In genomic region chr16:30139895-30140481, GRCh38 we compare ENCODE assay signal across 12 cellular contexts. TPM values are rescaled to one million over a fixed set of nuclear protein-coding genes. Genes with fewer than 3 reads are reported as not detected.
DNase-seq lines count a peak whose midpoint lies in the region; ATAC-seq and TF ChIP-seq lines count a peak whose summit lies in the region.
"Had no signal": no experiment of that assay in that cellular context is flagged by ENCODE, and none has a peak within 500 bp of the region (broad histone marks: within the 10 kb centered on the region; RNA-seq: fewer than 3 reads in every experiment).

No MANE protein-coding gene starts in this region.

- ATAC-seq in left cardiac atrium: no peak

- H3K79me2 ChIP-seq in MM.1S (ENCODE audit: low read length): no peaks in the 10 kb centered on the region

- no peak for TF ChIP-seq RAD21 in liver (IDR thresholded peaks at IDR 0.05)

- no peaks in the 10 kb centered on the region for H3K9me2 ChIP-seq in MM.1S (replicated peaks; ENCODE audit: insufficient read depth, low read length)

- no peak overlapping the region for H3K4me2 ChIP-seq in MM.1S (ENCODE audit: low read depth, low read length)

- H3K4me3 ChIP-seq in MM.1S (ENCODE audit: low read length): no peak overlapping the region
- no peak overlapping the region for H3K4me3 ChIP-seq in liver (ENCODE audit: low read depth in 1 of 3, low read length in 3 of 3)
- H3K4me3 ChIP-seq: ovary had no signal

- H3K9me3 ChIP-seq in MM.1S (replicated peaks; ENCODE audit: insufficient read depth, low read length): no peaks in the 10 kb centered on the region
- no peaks in the 10 kb centered on the region for H3K9me3 ChIP-seq in liver (ENCODE audit: control insufficient read depth in 4 of 4, low read length in 3 of 4)
- H3K9me3 ChIP-seq: ovary had no signal

- no peaks in the 10 kb centered on the region for H4K20me1 ChIP-seq in MM.1S (ENCODE audit: insufficient read depth, low read length)

- no peak overlapping the region for H3K27ac ChIP-seq in MM.1S (ENCODE audit: low read length)
- no peak overlapping the region for H3K27ac ChIP-seq in liver (ENCODE audit: low read depth in 1 of 2, low read length in 2 of 2)
- H3K27ac ChIP-seq: ovary had no signal

- 54% methylated on average over 6 of the region's 6 CpGs for WGBS in liver

- peaks cover 4% of the 10 kb centered on the region; the same call in 1 of the 2 replicates for H3K4me1 ChIP-seq in MM.1S (ENCODE audit: low read length)
- H3K4me1 ChIP-seq in liver (ENCODE audit: control insufficient read depth in 4 of 4, insufficient read depth in 4 of 4, low read length in 3 of 4): no peaks in the 10 kb centered on the region

- H3K27me3 ChIP-seq in MM.1S (replicated peaks; ENCODE audit: insufficient read depth, low read length) (no peaks in the 10 kb centered on the region), liver (ENCODE audit: control insufficient read depth in 4 of 4, insufficient read depth in 4 of 4, low read length in 3 of 4) (no peaks in the 10 kb centered on the region)
- H3K27me3 ChIP-seq: ovary had no signal

- no peaks in the 10 kb centered on the region for H3K36me3 ChIP-seq in MM.1S (replicated peaks; ENCODE audit: insufficient read depth, low read length)
- no peaks in the 10 kb centered on the region for H3K36me3 ChIP-seq in liver (ENCODE audit: control insufficient read depth in 4 of 4, insufficient read depth in 3 of 4, low read depth in 1 of 4, low read length in 3 of 4)
- H3K36me3 ChIP-seq: ovary had no signal

- 0 out of 2 replicates have a peak overlapping the region, but pooled peaks have one; percentile 7 for H2AFZ ChIP-seq in MM.1S (ENCODE audit: low read length)

- H3K9ac ChIP-seq in MM.1S (ENCODE audit: low read length): no peak overlapping the region
- no peak overlapping the region for H3K9ac ChIP-seq in liver (ENCODE audit: low read depth in 1 of 2, low read length in 2 of 2)

- TF ChIP-seq CTCF in MM.1S (IDR thresholded peaks at IDR 0.05; ENCODE audit: low read length): no peak
- no peak for TF ChIP-seq CTCF in liver (IDR thresholded peaks at IDR 0.05; ENCODE audit: low read depth, low read length, missing input control)

- intact Hi-C loops in left cardiac atrium (cut with DNase I): no loop called here

- DNase-seq in NCI-H1092 treated with DMSO at 0.1 percent for 48 hours (lab: John Stamatoyannopoulos, UW) (peak; percentile 22), NCI-H1092 (lab: John Stamatoyannopoulos, UW) (no peak), MM.1S (no peak), SKM-1 treated with dmso at 0.1 percent for 144 hours (lab: John Stamatoyannopoulos, UW; ENCODE audit: unreplicated experiment) (peak; percentile 8), iPS-NIHi11 (ENCODE audit: low spot score) (no peak), AG08396 (ENCODE audit: low spot score) (no peak), left cardiac atrium (no peak)
- DNase-seq: activated B cell treated with CpG ODN at 0.5 μM for 24 hours, NCI-H2081, ovary had no signal

- H3F3A ChIP-seq in MM.1S (ENCODE audit: insufficient read depth, low read length): no peaks in the 10 kb centered on the region

TF ChIP-seq in liver, 16 proteins besides CTCF, POLR2A, EP300 and RAD21:
- peak; percentile 12 for TF ChIP-seq SP1 (IDR thresholded peaks at IDR 0.05)
- no peak for TF ChIP-seq ZBTB33 (IDR thresholded peaks at IDR 0.05)
- TF ChIP-seq ATF3 (IDR thresholded peaks at IDR 0.05): no peak
- TF ChIP-seq HNF4A (conservative IDR thresholded peaks at IDR 0.05): peak in 1 of 2 donors; percentile 19
- TF ChIP-seq EGR1 (IDR thresholded peaks at IDR 0.05; ENCODE audit: low read depth in 2 of 2): no peak
- no peak for TF ChIP-seq FOXA1 (IDR thresholded peaks at IDR 0.05)
- no peak for TF ChIP-seq YY1 (IDR thresholded peaks at IDR 0.05)
- no peak for TF ChIP-seq RXRA (IDR thresholded peaks at IDR 0.05)
- no peak for TF ChIP-seq HNF4G (IDR thresholded peaks at IDR 0.05)
- TF ChIP-seq NR2F2 (IDR thresholded peaks at IDR 0.05): no peak
- no peak for TF ChIP-seq JUND (IDR thresholded peaks at IDR 0.05)
- no peak for TF ChIP-seq FOXA2 (IDR thresholded peaks at IDR 0.05)
- TF ChIP-seq REST (IDR thresholded peaks at IDR 0.05): no peak

RNA-seq across cellular contexts. Expression of gene MAPK3, which starts 17.0 kb away (rescaled TPM):
- total RNA-seq in liver (1 to 10 TPM; 3.7 to 8.7 TPM), left cardiac atrium (10 to 100 TPM; 56.9 to 59.6 TPM)
- polyA plus RNA-seq in liver: 10 to 100 TPM in 1 of 2 donors, 1 to 10 TPM in 1; 7.5 to 18.6 TPM

RNA-seq across cellular contexts. Expression of gene GDPD3, which starts 26.7 kb away (rescaled TPM):
- under 1 TPM; 0.42 to 0.67 TPM for total RNA-seq in liver
- polyA plus RNA-seq in liver: under 1 TPM; 0.43 to 0.71 TPM
- 1 to 10 TPM; 2.6 to 3.4 TPM for total RNA-seq in left cardiac atrium

RNA-seq across cellular contexts. Expression of gene CORO1A, which starts 43.4 kb away (rescaled TPM):
- total RNA-seq in liver: 10 to 100 TPM; 12.7 to 26.7 TPM
- polyA plus RNA-seq in liver: 10 to 100 TPM in 1 of 2 donors, 1 to 10 TPM in 1; 6.0 to 16.7 TPM
- total RNA-seq in left cardiac atrium: 10 to 100 TPM; 14.8 to 32.0 TPM

RNA-seq across cellular contexts. Expression of gene YPEL3, which starts 44.0 kb away (rescaled TPM):
- total RNA-seq in liver: 10 to 100 TPM; 10.5 to 42.7 TPM
- polyA plus RNA-seq in liver: 10 to 100 TPM; 19.7 to 29.2 TPM
- total RNA-seq in left cardiac atrium: 10 to 100 TPM; 39.5 to 54.1 TPM

RNA-seq across cellular contexts. Expression of gene TBX6, which starts 48.3 kb away (rescaled TPM):
- under 1 TPM; 0.09 to 0.25 TPM for total RNA-seq in liver
- under 1 TPM; 0.10 to 0.26 TPM for polyA plus RNA-seq in liver
- under 1 TPM; 0.55 to 0.80 TPM for total RNA-seq in left cardiac atrium
- total RNA-seq: A172 had no signal

Comparison
In these comparisons a context has a peak if more than half of its experiments do, and no peak if none do; other contexts are left out.
1. DNase-seq: peak in NCI-H1092 treated with DMSO at 0.1 percent for 48 hours (single experiment) and SKM-1 treated with dmso at 0.1 percent for 144 hours (single experiment); none in NCI-H1092 (single experiment), MM.1S (single experiment), iPS-NIHi11 (single experiment), AG08396 (single experiment) and left cardiac atrium (single experiment).
2. RNA of gene MAPK3, which starts 17.0 kb away (total RNA-seq): 56.9 to 59.6 TPM in left cardiac atrium; 3.7 to 8.7 TPM in liver; every median in the first group is over 4 times any median in the second.